Comparison of ENCODE assay signal across 1 cellular context in the genomic region with DNA sequence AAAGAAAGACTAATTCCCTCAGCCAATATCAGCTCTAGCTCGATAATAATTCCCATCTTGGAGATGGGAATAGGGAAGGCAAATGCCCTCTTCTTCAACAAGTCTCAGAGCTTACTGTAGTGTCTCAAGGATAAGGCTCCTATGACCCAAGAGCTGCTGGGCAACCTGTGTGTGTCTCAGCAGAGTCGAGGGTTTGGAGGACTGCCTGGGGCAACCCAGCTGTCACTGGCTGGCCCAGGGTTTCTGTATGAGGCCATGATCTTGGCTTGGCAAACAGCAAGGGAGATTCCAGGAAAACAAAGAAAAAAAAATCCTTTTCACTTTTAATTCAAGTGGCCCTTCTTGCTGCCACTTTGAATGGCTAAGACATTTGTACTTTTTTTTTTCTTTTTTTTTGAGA.
TF ChIP-seq lines count a peak whose summit lies in the region.

No MANE protein-coding gene starts in this region.

TF ChIP-seq in A549, 52 proteins besides CTCF, POLR2A, EP300 and RAD21 (continued from another document):
- TF ChIP-seq HMGXB4 (CRISPR knock-in tag; IDR thresholded peaks at IDR 0.05; ENCODE audit: borderline replicate concordance), result no peak
- no peak for TF ChIP-seq FOXS1 (CRISPR knock-in tag; IDR thresholded peaks at IDR 0.05)
- TF ChIP-seq ESRRA (IDR thresholded peaks at IDR 0.05; ENCODE audit: borderline replicate concordance, low read length), result no peak
- TF ChIP-seq RARB (CRISPR knock-in tag; IDR thresholded peaks at IDR 0.05), result no peak
- TF ChIP-seq, protein P1, sequence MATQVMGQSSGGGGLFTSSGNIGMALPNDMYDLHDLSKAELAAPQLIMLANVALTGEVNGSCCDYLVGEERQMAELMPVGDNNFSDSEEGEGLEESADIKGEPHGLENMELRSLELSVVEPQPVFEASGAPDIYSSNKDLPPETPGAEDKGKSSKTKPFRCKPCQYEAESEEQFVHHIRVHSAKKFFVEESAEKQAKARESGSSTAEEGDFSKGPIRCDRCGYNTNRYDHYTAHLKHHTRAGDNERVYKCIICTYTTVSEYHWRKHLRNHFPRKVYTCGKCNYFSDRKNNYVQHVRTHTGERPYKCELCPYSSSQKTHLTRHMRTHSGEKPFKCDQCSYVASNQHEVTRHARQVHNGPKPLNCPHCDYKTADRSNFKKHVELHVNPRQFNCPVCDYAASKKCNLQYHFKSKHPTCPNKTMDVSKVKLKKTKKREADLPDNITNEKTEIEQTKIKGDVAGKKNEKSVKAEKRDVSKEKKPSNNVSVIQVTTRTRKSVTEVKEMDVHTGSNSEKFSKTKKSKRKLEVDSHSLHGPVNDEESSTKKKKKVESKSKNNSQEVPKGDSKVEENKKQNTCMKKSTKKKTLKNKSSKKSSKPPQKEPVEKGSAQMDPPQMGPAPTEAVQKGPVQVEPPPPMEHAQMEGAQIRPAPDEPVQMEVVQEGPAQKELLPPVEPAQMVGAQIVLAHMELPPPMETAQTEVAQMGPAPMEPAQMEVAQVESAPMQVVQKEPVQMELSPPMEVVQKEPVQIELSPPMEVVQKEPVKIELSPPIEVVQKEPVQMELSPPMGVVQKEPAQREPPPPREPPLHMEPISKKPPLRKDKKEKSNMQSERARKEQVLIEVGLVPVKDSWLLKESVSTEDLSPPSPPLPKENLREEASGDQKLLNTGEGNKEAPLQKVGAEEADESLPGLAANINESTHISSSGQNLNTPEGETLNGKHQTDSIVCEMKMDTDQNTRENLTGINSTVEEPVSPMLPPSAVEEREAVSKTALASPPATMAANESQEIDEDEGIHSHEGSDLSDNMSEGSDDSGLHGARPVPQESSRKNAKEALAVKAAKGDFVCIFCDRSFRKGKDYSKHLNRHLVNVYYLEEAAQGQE (IDR thresholded peaks at IDR 0.05), result no peak
- TF ChIP-seq, protein P2, sequence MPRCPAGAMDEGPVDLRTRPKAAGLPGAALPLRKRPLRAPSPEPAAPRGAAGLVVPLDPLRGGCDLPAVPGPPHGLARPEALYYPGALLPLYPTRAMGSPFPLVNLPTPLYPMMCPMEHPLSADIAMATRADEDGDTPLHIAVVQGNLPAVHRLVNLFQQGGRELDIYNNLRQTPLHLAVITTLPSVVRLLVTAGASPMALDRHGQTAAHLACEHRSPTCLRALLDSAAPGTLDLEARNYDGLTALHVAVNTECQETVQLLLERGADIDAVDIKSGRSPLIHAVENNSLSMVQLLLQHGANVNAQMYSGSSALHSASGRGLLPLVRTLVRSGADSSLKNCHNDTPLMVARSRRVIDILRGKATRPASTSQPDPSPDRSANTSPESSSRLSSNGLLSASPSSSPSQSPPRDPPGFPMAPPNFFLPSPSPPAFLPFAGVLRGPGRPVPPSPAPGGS (IDR thresholded peaks at IDR 0.05), result no peak
TF ChIP-seq in A549: peak in this region for 0.
